21 cellular contexts compared by ENCODE assay signal in the genomic region with DNA sequence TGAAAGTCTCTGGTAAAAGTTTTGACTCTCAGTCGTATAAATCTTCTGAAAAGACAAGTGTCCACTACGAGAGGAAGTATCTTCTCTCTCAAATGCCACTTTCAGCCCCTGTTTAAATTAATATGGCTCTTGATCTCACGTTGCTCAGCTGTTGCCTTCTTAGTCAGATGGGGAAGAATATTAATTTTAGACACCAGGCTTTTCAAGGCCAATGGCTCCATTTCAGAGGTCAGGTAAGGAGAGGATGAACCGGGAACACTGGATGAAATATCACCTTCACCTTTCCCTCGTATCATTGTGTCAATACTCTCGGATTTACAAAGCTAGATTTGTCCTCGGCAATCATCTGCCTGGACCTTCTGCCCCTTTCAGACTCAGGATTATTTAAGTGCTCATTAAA. TPM values are rescaled to one million over a fixed set of nuclear protein-coding genes. Genes with fewer than 3 reads are reported as not detected.
DNase-seq lines count a peak whose midpoint lies in the region; ATAC-seq and TF ChIP-seq lines count a peak whose summit lies in the region.
"Had no signal": no experiment of that assay in that cellular context is flagged by ENCODE, and none has a peak within 500 bp of the region (broad histone marks: within the 10 kb centered on the region; RNA-seq: fewer than 3 reads in every experiment).

Gene MYLK4 (minus strand): TSS at position 91 of the 400 bp plus-strand sequence. CDS start 1,628 bp downstream, outside the sequence.

- H3K27me3 ChIP-seq in GM23248 (replicated peaks; ENCODE audit: insufficient read depth) (no peaks in the 10 kb centered on the region), OCI-LY1 (ENCODE audit: insufficient read depth, low read length) (no peaks in the 10 kb centered on the region), parathyroid adenoma (ENCODE audit: control insufficient read depth, insufficient read depth, low read length) (no peaks in the 10 kb centered on the region)
- H3K27me3 ChIP-seq: ovary, tibial nerve had no signal

- 73 to 77% methylated on average over 7 of the region's 7 CpGs for WGBS in GM23248 (ENCODE audit: low coverage in 1 of 2, low lambda C conversion rate in 2 of 2, missing lambda C conversion rate in 2 of 2), 2 experiments

- no peak within 1 kb of the TSS for H3K4me2 ChIP-seq in GM23248 (ENCODE audit: unreplicated experiment)
- H3K4me2 ChIP-seq in OCI-LY1 (ENCODE audit: low read length), result peak within 1 kb of the TSS; percentile 18; the same call in 1 of the 2 replicates
- H3K4me2 ChIP-seq in parathyroid adenoma (ENCODE audit: low read length), result no peak within 1 kb of the TSS

- H3K9me2 ChIP-seq in GM23248 (ENCODE audit: insufficient read depth) (no peaks in the 10 kb centered on the region), OCI-LY1 (ENCODE audit: low read depth, low read length) (no peaks in the 10 kb centered on the region)

- H3K79me2 ChIP-seq in GM23248 (ENCODE audit: insufficient read depth), result no peaks in the 10 kb centered on the region
- no peaks in the 10 kb centered on the region for H3K79me2 ChIP-seq in OCI-LY1 (ENCODE audit: insufficient read depth, low read length)
- no peaks in the 10 kb centered on the region for H3K79me2 ChIP-seq in parathyroid adenoma

- H3K36me3 ChIP-seq in GM23248 (ENCODE audit: low read depth) (no peaks in the 10 kb centered on the region), OCI-LY1 (ENCODE audit: insufficient read depth, low read length) (no peaks in the 10 kb centered on the region), parathyroid adenoma (ENCODE audit: control insufficient read depth, insufficient read depth, low read length) (no peaks in the 10 kb centered on the region)
- H3K36me3 ChIP-seq: ovary, tibial nerve, WERI-Rb-1 had no signal

- H3K4me3 ChIP-seq in GM23248 (no peak within 1 kb of the TSS), OCI-LY1 (ENCODE audit: low read depth, low read length, poor library complexity, severe bottlenecking) (no peak within 1 kb of the TSS), coronary artery (peak within 1 kb of the TSS; percentile 55), parathyroid adenoma (ENCODE audit: low read depth, low read length) (no peak within 1 kb of the TSS)
- H3K4me3 ChIP-seq: ovary had no signal

- TF ChIP-seq CTCF in OCI-LY1 (IDR thresholded peaks at IDR 0.05; ENCODE audit: low read length) (no peak), coronary artery (IDR thresholded peaks at IDR 0.05) (no peak), parathyroid adenoma (IDR thresholded peaks at IDR 0.05) (no peak)

- no peaks in the 10 kb centered on the region for H3F3A ChIP-seq in GM23248 (ENCODE audit: insufficient read depth)
- H3F3A ChIP-seq in OCI-LY1 (ENCODE audit: insufficient read depth, low read length), result no peaks in the 10 kb centered on the region

- H2AFZ ChIP-seq in GM23248 (0 out of 2 replicates have a peak within 1 kb of the TSS, but pooled peaks have one; percentile 16), OCI-LY1 (ENCODE audit: low read length) (no peak within 1 kb of the TSS), parathyroid adenoma (peak within 1 kb of the TSS; percentile 24)

- ATAC-seq in HG02678 (IDR thresholded peaks at IDR 0.05; ENCODE audit: unreplicated experiment) (no peak), HG02885 (IDR thresholded peaks at IDR 0.05; ENCODE audit: poor library complexity, unreplicated experiment) (no peak)
- ATAC-seq: activated T-cell treated with anti-CD3 and anti-CD28 coated beads, Interleukin-2, amount 50 U/mL, for 72 hours; left colon; naive thymus-derived CD4-positive, alpha-beta T cell; sciatic nerve had no signal

- in situ Hi-C loops in GM23248 (cut with MboI) (no loop called here), ACHN (cut with HindIII; ENCODE audit: low pct_ligation_motif_present, low pct_unique_long_range_greater_than_20kb, low sequenced_read_pairs) (no loop called here)

- H3K9ac ChIP-seq in GM23248 (no peak within 1 kb of the TSS), OCI-LY1 (ENCODE audit: low read length) (no peak within 1 kb of the TSS), parathyroid adenoma (no peak within 1 kb of the TSS)

- H3K9me3 ChIP-seq in GM23248 (ENCODE audit: low read depth) (no peaks in the 10 kb centered on the region), OCI-LY1 (ENCODE audit: low read length) (no peaks in the 10 kb centered on the region), parathyroid adenoma (ENCODE audit: control insufficient read depth, low read length) (no peaks in the 10 kb centered on the region)
- H3K9me3 ChIP-seq: ovary, tibial nerve had no signal

- H3K4me1 ChIP-seq in GM23248 (ENCODE audit: insufficient read depth) (no peaks in the 10 kb centered on the region), OCI-LY1 (ENCODE audit: insufficient read depth, low read length, severe bottlenecking) (no peaks in the 10 kb centered on the region), parathyroid adenoma (no peaks in the 10 kb centered on the region)

- no peak within 1 kb of the TSS for H3K27ac ChIP-seq in GM23248
- no peak within 1 kb of the TSS for H3K27ac ChIP-seq in OCI-LY1 (ENCODE audit: low read depth, low read length, poor library complexity, severe bottlenecking)
- H3K27ac ChIP-seq in coronary artery, result no peak within 1 kb of the TSS
- no peak within 1 kb of the TSS for H3K27ac ChIP-seq in parathyroid adenoma
- H3K27ac ChIP-seq: ovary, tibial nerve, WERI-Rb-1 had no signal

- DNase-seq in GM23248, result no peak
- no peak for DNase-seq in coronary artery (ENCODE audit: low spot score)
- DNase-seq in NCI-H128 (lab: John Stamatoyannopoulos, UW; ENCODE audit: unreplicated experiment), result no peak
- DNase-seq in ACHN, result no peak
- DNase-seq: activated CD4-positive, alpha-beta T cell treated with anti-CD3 and anti-CD28 coated beads, Interleukin-2, amount 10 ng/mL, durations not matched to agents 7 days and 5 days; activated naive CD4-positive, alpha-beta T cell treated with Interleukin-2 at 50 U/mL for 16 hours; activated T-cell treated with anti-CD3 and anti-CD28 coated beads, Interleukin-2, amount 50 U/mL, for 72 hours; EL; HFFc6; left colon; naive thymus-derived CD4-positive, alpha-beta T cell; NCI-H1436 treated with DMSO at 0.1 percent for 48 hours; NCI-H510A; ovary; WERI-Rb-1 had no signal

- H4K20me1 ChIP-seq in GM23248 (ENCODE audit: insufficient read depth), result no peaks in the 10 kb centered on the region
- no peaks in the 10 kb centered on the region for H4K20me1 ChIP-seq in OCI-LY1 (ENCODE audit: insufficient read depth, low read length)

RNA-seq across cellular contexts. Expression of gene MYLK4, which starts in this region (rescaled TPM):
- 0.43 and 0.51 TPM in 2 replicates for total RNA-seq in GM23248 (2014; rRNA removed; shearing (Covaris generic))
- 0.20 and 0.24 TPM in 2 replicates for polyA plus RNA-seq in GM23248 (2016; fragmentation: Nextera tagmentation; extraction: Ambion mirVana)
